Comparison of ENCODE assay signal across 1 cellular context in the genomic region with DNA sequence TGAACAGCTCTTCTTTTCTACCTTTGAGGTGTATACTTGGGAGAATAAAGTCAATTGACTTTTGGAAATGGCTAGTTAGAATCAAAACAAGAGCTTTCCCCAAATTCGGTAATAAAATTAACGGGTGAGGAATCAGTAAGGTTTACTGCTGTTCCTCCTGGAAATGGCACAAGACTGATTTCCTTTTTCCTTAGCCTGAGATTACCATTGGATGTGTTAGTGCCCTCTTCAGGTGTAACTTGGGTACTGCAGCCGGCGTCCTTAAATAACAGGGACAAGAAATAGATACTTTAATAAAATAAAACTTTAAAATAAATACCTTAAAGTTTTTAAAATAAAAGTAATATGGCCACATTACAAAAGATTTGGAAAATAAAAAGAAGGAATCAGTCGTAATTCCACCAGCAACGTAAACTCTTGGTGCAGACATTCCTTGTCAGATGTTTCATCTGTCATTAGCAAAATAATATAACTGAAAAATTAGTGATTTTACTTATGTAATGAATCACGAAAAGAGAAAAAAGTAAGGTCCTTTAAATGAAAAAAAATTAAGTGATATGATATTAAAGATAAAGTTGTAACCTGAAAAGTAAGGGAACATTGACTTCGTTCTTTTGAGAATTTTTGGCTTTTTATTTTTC.
TF ChIP-seq lines count a peak whose summit lies in the region.

No MANE protein-coding gene starts in this region.

TF ChIP-seq in HCT116, 20 proteins besides CTCF, POLR2A, EP300 and RAD21:
- TF ChIP-seq, protein P1, sequence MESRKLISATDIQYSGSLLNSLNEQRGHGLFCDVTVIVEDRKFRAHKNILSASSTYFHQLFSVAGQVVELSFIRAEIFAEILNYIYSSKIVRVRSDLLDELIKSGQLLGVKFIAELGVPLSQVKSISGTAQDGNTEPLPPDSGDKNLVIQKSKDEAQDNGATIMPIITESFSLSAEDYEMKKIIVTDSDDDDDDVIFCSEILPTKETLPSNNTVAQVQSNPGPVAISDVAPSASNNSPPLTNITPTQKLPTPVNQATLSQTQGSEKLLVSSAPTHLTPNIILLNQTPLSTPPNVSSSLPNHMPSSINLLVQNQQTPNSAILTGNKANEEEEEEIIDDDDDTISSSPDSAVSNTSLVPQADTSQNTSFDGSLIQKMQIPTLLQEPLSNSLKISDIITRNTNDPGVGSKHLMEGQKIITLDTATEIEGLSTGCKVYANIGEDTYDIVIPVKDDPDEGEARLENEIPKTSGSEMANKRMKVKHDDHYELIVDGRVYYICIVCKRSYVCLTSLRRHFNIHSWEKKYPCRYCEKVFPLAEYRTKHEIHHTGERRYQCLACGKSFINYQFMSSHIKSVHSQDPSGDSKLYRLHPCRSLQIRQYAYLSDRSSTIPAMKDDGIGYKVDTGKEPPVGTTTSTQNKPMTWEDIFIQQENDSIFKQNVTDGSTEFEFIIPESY (IDR thresholded peaks at IDR 0.05; ENCODE audit: extremely low read depth, insufficient replicate concordance, low read length) = no peak
- TF ChIP-seq JUND (IDR thresholded peaks at IDR 0.05) (no peak), EZH2phosphoT487 (IDR thresholded peaks at IDR 0.05; ENCODE audit: borderline replicate concordance) (no peak), FOSL1 (IDR thresholded peaks at IDR 0.05; ENCODE audit: low read depth) (no peak), POLR2AphosphoS5 (IDR thresholded peaks at IDR 0.05; ENCODE audit: low read depth, low read length) (no peak), SIN3A (IDR thresholded peaks at IDR 0.05; ENCODE audit: low read depth) (no peak), CBX3 (IDR thresholded peaks at IDR 0.05; ENCODE audit: low read depth) (no peak), ZNF274 (IDR thresholded peaks at IDR 0.05; ENCODE audit: low read depth, low read length) (no peak), TCF7L2 (IDR thresholded peaks at IDR 0.05; ENCODE audit: borderline replicate concordance, extremely low read depth, insufficient read depth, insufficient read length) (no peak), ELF1 (IDR thresholded peaks at IDR 0.05; ENCODE audit: borderline replicate concordance, low read depth) (no peak), ZFX (IDR thresholded peaks at IDR 0.05) (no peak), EGR1 (IDR thresholded peaks at IDR 0.05; ENCODE audit: low read depth) (no peak), EZH2 (IDR thresholded peaks at IDR 0.05) (no peak), YY1 (IDR thresholded peaks at IDR 0.05; ENCODE audit: extremely low read depth, insufficient replicate concordance, low read depth, low read length) (no peak), SP1 (IDR thresholded peaks at IDR 0.05; ENCODE audit: low read depth) (no peak), CEBPB (IDR thresholded peaks at IDR 0.05; ENCODE audit: low read depth) (no peak)
- TF ChIP-seq, protein P2, sequence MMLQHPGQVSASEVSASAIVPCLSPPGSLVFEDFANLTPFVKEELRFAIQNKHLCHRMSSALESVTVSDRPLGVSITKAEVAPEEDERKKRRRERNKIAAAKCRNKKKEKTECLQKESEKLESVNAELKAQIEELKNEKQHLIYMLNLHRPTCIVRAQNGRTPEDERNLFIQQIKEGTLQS (IDR thresholded peaks at IDR 0.05) = no peak
- TF ChIP-seq, protein P3, sequence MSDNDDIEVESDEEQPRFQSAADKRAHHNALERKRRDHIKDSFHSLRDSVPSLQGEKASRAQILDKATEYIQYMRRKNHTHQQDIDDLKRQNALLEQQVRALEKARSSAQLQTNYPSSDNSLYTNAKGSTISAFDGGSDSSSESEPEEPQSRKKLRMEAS (IDR thresholded peaks at IDR 0.05) = no peak
TF ChIP-seq in HCT116: peak in this region for 0.
